In genomic region chr17:67974598-67975066, GRCh38 we compare ENCODE assay signal across 2 cellular contexts.
TF ChIP-seq lines count a peak whose summit lies in the region.

No MANE protein-coding gene starts in this region.

TF ChIP-seq in GM23338, 12 proteins besides CTCF, POLR2A, EP300 and RAD21 (continued from another document):
- TF ChIP-seq, protein P1, sequence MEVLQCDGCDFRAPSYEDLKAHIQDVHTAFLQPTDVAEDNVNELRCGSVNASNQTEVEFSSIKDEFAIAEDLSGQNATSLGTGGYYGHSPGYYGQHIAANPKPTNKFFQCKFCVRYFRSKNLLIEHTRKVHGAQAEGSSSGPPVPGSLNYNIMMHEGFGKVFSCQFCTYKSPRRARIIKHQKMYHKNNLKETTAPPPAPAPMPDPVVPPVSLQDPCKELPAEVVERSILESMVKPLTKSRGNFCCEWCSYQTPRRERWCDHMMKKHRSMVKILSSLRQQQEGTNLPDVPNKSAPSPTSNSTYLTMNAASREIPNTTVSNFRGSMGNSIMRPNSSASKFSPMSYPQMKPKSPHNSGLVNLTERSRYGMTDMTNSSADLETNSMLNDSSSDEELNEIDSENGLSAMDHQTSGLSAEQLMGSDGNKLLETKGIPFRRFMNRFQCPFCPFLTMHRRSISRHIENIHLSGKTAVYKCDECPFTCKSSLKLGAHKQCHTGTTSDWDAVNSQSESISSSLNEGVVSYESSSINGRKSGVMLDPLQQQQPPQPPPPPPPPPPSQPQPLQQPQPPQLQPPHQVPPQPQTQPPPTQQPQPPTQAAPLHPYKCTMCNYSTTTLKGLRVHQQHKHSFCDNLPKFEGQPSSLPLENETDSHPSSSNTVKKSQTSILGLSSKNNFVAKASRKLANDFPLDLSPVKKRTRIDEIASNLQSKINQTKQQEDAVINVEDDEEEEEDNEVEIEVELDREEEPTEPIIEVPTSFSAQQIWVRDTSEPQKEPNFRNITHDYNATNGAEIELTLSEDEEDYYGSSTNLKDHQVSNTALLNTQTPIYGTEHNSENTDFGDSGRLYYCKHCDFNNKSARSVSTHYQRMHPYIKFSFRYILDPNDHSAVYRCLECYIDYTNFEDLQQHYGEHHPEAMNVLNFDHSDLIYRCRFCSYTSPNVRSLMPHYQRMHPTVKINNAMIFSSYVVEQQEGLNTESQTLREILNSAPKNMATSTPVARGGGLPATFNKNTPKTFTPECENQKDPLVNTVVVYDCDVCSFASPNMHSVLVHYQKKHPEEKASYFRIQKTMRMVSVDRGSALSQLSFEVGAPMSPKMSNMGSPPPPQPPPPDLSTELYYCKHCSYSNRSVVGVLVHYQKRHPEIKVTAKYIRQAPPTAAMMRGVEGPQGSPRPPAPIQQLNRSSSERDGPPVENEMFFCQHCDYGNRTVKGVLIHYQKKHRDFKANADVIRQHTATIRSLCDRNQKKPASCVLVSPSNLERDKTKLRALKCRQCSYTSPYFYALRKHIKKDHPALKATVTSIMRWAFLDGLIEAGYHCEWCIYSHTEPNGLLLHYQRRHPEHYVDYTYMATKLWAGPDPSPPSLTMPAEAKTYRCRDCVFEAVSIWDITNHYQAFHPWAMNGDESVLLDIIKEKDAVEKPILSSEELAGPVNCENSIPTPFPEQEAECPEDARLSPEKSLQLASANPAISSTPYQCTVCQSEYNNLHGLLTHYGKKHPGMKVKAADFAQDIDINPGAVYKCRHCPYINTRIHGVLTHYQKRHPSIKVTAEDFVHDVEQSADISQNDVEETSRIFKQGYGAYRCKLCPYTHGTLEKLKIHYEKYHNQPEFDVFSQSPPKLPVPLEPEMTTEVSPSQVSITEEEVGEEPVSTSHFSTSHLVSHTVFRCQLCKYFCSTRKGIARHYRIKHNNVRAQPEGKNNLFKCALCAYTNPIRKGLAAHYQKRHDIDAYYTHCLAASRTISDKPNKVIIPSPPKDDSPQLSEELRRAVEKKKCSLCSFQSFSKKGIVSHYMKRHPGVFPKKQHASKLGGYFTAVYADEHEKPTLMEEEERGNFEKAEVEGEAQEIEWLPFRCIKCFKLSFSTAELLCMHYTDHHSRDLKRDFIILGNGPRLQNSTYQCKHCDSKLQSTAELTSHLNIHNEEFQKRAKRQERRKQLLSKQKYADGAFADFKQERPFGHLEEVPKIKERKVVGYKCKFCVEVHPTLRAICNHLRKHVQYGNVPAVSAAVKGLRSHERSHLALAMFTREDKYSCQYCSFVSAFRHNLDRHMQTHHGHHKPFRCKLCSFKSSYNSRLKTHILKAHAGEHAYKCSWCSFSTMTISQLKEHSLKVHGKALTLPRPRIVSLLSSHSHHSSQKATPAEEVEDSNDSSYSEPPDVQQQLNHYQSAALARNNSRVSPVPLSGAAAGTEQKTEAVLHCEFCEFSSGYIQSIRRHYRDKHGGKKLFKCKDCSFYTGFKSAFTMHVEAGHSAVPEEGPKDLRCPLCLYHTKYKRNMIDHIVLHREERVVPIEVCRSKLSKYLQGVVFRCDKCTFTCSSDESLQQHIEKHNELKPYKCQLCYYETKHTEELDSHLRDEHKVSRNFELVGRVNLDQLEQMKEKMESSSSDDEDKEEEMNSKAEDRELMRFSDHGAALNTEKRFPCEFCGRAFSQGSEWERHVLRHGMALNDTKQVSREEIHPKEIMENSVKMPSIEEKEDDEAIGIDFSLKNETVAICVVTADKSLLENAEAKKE (CRISPR knock-in tag; IDR thresholded peaks at IDR 0.05) = no peak
- TF ChIP-seq REST (IDR thresholded peaks at IDR 0.05; ENCODE audit: unreplicated experiment) (no peak), ZNF331 (CRISPR knock-in tag; IDR thresholded peaks at IDR 0.05; ENCODE audit: low read depth) (no peak), NANOG (IDR thresholded peaks at IDR 0.05; ENCODE audit: borderline replicate concordance) (no peak), ZNF114 (CRISPR knock-in tag; IDR thresholded peaks at IDR 0.05) (no peak), EZH2phosphoT487 (IDR thresholded peaks at IDR 0.05; ENCODE audit: unreplicated experiment) (no peak), ETS1 (IDR thresholded peaks at IDR 0.05) (peak; percentile 45; the same call in 1 of the 2 replicates)

TF ChIP-seq in WTC11, 78 proteins besides CTCF, POLR2A, EP300 and RAD21 (continued from another document and continues in another):
- TF ChIP-seq, protein P2, sequence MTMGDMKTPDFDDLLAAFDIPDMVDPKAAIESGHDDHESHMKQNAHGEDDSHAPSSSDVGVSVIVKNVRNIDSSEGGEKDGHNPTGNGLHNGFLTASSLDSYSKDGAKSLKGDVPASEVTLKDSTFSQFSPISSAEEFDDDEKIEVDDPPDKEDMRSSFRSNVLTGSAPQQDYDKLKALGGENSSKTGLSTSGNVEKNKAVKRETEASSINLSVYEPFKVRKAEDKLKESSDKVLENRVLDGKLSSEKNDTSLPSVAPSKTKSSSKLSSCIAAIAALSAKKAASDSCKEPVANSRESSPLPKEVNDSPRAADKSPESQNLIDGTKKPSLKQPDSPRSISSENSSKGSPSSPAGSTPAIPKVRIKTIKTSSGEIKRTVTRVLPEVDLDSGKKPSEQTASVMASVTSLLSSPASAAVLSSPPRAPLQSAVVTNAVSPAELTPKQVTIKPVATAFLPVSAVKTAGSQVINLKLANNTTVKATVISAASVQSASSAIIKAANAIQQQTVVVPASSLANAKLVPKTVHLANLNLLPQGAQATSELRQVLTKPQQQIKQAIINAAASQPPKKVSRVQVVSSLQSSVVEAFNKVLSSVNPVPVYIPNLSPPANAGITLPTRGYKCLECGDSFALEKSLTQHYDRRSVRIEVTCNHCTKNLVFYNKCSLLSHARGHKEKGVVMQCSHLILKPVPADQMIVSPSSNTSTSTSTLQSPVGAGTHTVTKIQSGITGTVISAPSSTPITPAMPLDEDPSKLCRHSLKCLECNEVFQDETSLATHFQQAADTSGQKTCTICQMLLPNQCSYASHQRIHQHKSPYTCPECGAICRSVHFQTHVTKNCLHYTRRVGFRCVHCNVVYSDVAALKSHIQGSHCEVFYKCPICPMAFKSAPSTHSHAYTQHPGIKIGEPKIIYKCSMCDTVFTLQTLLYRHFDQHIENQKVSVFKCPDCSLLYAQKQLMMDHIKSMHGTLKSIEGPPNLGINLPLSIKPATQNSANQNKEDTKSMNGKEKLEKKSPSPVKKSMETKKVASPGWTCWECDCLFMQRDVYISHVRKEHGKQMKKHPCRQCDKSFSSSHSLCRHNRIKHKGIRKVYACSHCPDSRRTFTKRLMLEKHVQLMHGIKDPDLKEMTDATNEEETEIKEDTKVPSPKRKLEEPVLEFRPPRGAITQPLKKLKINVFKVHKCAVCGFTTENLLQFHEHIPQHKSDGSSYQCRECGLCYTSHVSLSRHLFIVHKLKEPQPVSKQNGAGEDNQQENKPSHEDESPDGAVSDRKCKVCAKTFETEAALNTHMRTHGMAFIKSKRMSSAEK (CRISPR knock-in tag; IDR thresholded peaks at IDR 0.05; ENCODE audit: borderline replicate concordance) = no peak
- 0 out of 2 replicates have a peak, but pooled peaks have one; percentile 13 for TF ChIP-seq TEAD4 (CRISPR knock-in tag; IDR thresholded peaks at IDR 0.05)
- TF ChIP-seq, protein P3, sequence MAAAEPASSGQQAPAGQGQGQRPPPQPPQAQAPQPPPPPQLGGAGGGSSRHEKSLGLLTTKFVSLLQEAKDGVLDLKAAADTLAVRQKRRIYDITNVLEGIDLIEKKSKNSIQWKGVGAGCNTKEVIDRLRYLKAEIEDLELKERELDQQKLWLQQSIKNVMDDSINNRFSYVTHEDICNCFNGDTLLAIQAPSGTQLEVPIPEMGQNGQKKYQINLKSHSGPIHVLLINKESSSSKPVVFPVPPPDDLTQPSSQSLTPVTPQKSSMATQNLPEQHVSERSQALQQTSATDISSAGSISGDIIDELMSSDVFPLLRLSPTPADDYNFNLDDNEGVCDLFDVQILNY (CRISPR knock-in tag; IDR thresholded peaks at IDR 0.05) = no peak
- peak; percentile 84 for TF ChIP-seq MAX (CRISPR knock-in tag; IDR thresholded peaks at IDR 0.05)
- 0 out of 2 replicates have a peak, but pooled peaks have one; percentile 40 for TF ChIP-seq FOXK1 (CRISPR knock-in tag; IDR thresholded peaks at IDR 0.05)
- TF ChIP-seq ARID4B (CRISPR knock-in tag; IDR thresholded peaks at IDR 0.05; ENCODE audit: borderline replicate concordance) = peak; percentile 89
- no peak for TF ChIP-seq ZNF423 (CRISPR knock-in tag; IDR thresholded peaks at IDR 0.05)
- TF ChIP-seq NFYB (CRISPR knock-in tag; conservative IDR thresholded peaks at IDR 0.05; ENCODE audit: low read depth) = 0 out of 2 replicates have a peak, but pooled peaks have one; percentile 13
- TF ChIP-seq ZBTB21 (CRISPR knock-in tag; IDR thresholded peaks at IDR 0.05; ENCODE audit: borderline replicate concordance) = peak; percentile 96
- TF ChIP-seq ZNF281 (CRISPR knock-in tag; IDR thresholded peaks at IDR 0.05) = peak; percentile 80; the same call in 1 of the 2 replicates
- TF ChIP-seq GRHL2 (CRISPR knock-in tag; IDR thresholded peaks at IDR 0.05; ENCODE audit: insufficient replicate concordance, severe bottlenecking) = no peak
- TF ChIP-seq ZNF263 (CRISPR knock-in tag; IDR thresholded peaks at IDR 0.05; ENCODE audit: low read depth) = no peak
- TF ChIP-seq E2F4 (CRISPR knock-in tag; IDR thresholded peaks at IDR 0.05; ENCODE audit: borderline replicate concordance, low read depth) = no peak
- 0 out of 2 replicates have a peak, but pooled peaks have one; percentile 30 for TF ChIP-seq MYBL2 (CRISPR knock-in tag; IDR thresholded peaks at IDR 0.05)
- TF ChIP-seq, protein P4, sequence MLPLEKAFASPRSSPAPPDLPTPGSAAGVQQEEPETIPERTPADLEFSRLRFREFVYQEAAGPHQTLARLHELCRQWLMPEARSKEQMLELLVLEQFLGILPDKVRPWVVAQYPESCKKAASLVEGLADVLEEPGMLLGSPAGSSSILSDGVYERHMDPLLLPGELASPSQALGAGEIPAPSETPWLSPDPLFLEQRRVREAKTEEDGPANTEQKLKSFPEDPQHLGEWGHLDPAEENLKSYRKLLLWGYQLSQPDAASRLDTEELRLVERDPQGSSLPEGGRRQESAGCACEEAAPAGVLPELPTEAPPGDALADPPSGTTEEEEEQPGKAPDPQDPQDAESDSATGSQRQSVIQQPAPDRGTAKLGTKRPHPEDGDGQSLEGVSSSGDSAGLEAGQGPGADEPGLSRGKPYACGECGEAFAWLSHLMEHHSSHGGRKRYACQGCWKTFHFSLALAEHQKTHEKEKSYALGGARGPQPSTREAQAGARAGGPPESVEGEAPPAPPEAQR (CRISPR knock-in tag; IDR thresholded peaks at IDR 0.05) = no peak
- no peak for TF ChIP-seq E2F1 (CRISPR knock-in tag; IDR thresholded peaks at IDR 0.05)
- TF ChIP-seq ELF4 (CRISPR knock-in tag; IDR thresholded peaks at IDR 0.05; ENCODE audit: low read depth) = no peak
- TF ChIP-seq HMGA2 (CRISPR knock-in tag; IDR thresholded peaks at IDR 0.05) = no peak
- TF ChIP-seq SP1 (CRISPR knock-in tag; conservative IDR thresholded peaks at IDR 0.05) = peak; percentile 43; the same call in 1 of the 2 replicates
